Comparison of ENCODE assay signal across 9 cellular contexts in the genomic region with DNA sequence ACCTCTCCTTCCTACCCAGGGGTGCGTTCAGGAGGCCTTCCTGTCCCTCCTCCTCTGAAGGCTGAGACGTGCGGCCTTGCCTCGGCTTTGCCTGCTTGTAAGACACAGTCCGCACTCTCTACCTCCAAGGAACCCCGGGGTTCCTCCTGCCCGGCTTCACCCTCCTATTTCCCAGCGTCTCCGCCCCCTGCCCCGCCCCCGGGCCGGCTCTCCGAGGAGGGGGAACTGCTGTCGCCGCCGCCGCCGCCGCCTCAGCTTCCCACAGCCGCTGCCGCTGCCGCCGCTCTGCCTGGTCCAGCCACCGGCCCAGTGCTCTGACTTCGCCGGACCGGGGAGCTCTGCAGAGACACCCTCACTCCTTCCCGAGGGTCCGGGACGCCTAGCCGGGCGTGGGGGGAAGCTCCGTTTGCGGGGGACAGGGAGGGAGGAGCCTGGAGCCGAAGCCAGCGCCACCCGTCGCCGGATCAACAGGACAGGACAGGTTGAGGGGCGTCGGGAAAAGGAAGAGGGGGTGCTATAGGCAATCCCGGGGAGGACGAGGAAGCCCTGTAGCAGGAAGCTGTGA. TPM values are rescaled to one million over a fixed set of nuclear protein-coding genes. Genes with fewer than 3 reads are reported as not detected.
DNase-seq lines count a peak whose midpoint lies in the region; ATAC-seq and FAIRE-seq lines count a peak whose summit lies in the region.
"Had no signal": no experiment of that assay in that cellular context is flagged by ENCODE, and none has a peak within 500 bp of the region (broad histone marks: within the 10 kb centered on the region; RNA-seq: fewer than 3 reads in every experiment).

No MANE protein-coding gene starts in this region.

- FAIRE-seq in G401.6 (lab: Jason Lieb, UNC): peak; percentile 65
- FAIRE-seq: islet of Langerhans had no signal

- DNase-seq in UCSD-AML1 (lab: John Stamatoyannopoulos, UW; ENCODE audit: unreplicated experiment) (peak; percentile 72), caudate nucleus (lab: John Stamatoyannopoulos, UW) (peak in 33 of 61 donors; percentile 8 to 66 (median 33)), left colon (peak; percentile 54 to 66), GM19238 (ENCODE audit: insufficient read length, low spot score) (no peak), HT-29 (ENCODE audit: low spot score) (no peak), DMS79 (lab: John Stamatoyannopoulos, UW) (no peak)
- peak; percentile 61 for DNase-seq in stimulated activated CD4-positive, alpha-beta T cell treated with anti-CD3 and anti-CD28 coated beads, Interleukin-1b, Interleukin-23, amount 100 ng/mL, for 48 hours

- H3K27ac ChIP-seq in caudate nucleus (ENCODE audit: low read depth, low read length): no peak overlapping the region

- intact Hi-C loops in left colon (cut with DNase I, micrococcal nuclease): loop anchor here in 1 of 2 donors (10.0 kb wide), 1 partner anchor 83 kb away; a partner anchor contains a TSS

- no peak for ATAC-seq in left colon

RNA-seq across cellular contexts. Expression of a gene that starts 1.2 kb away (rescaled TPM):
- 1 to 10 TPM; 1.2 to 2.3 TPM for total RNA-seq in left colon
- total RNA-seq in HT-29 (2014; rRNA removed; shearing (Covaris generic)): 0.46 and 0.52 TPM in 2 replicates

RNA-seq across cellular contexts. Expression of a gene that starts 2.9 kb away (rescaled TPM):
- total RNA-seq in left colon: 10 to 100 TPM; 19.3 to 20.5 TPM
- total RNA-seq in HT-29 (2014; rRNA removed; shearing (Covaris generic)): 11.7 and 19.4 TPM in 2 replicates

RNA-seq across cellular contexts. Expression of a gene that starts 6.7 kb away (rescaled TPM):
- total RNA-seq in left colon: 10 to 100 TPM in 1 of 2 donors, 1 to 10 TPM in 1; 9.6 to 10.7 TPM
- 0.83 and 1.6 TPM in 2 replicates for total RNA-seq in HT-29 (2014; rRNA removed; shearing (Covaris generic))

RNA-seq across cellular contexts. Expression of a gene that starts 9.5 kb away (rescaled TPM):
- not detected for total RNA-seq in left colon
- not detected in 2 replicates for total RNA-seq in HT-29 (2014; rRNA removed; shearing (Covaris generic))

RNA-seq across cellular contexts. Expression of a gene that starts 12.7 kb away (rescaled TPM):
- total RNA-seq in left colon: not detected
- total RNA-seq in HT-29 (2014; rRNA removed; shearing (Covaris generic)): not detected in 2 replicates

Comparison
In these comparisons a context has a peak if more than half of its experiments do, and no peak if none do; other contexts are left out.
1. DNase-seq: peak in UCSD-AML1 (single experiment), caudate nucleus (33 of 61), left colon (2 of 2) and stimulated activated CD4-positive, alpha-beta T cell treated with anti-CD3 and anti-CD28 coated beads, Interleukin-1b, Interleukin-23, amount 100 ng/mL, for 48 hours (single experiment); none in GM19238 (single experiment), HT-29 (single experiment) and DMS79 (single experiment).